Comparison of ENCODE assay signal across 8 cellular contexts in genomic region chr5:138438724-138439536, GRCh38. TPM values are rescaled to one million over a fixed set of nuclear protein-coding genes. Genes with fewer than 3 reads are reported as not detected.
DNase-seq lines count a peak whose midpoint lies in the region; ATAC-seq and TF ChIP-seq lines count a peak whose summit lies in the region.

Gene REEP2, plus strand, starts transcription at chr5:138439057. Its CDS starts 152 bp downstream, at chr5:138439209.

- no peak within 1 kb of the TSS for H3K27ac Mint-ChIP-seq in activated B cell treated with CpG ODN at 0.5 μM for 24 hours

- H3K27me3 Mint-ChIP-seq in activated B cell treated with CpG ODN at 0.5 μM for 24 hours: no peaks in the 10 kb centered on the region

- peak within 1 kb of the TSS; percentile 60 for H3K4me3 ChIP-seq in kidney epithelial cell (ENCODE audit: low read depth, low read length)

- CTCF ChIA-PET in activated B cell treated with CpG ODN at 0.5 μM for 24 hours (lab: Charles Lee): interaction anchor here (0.6 to 1.7 kb wide), 2 partner anchors 65 to 377 kb away, joined by 3 to 8 read pairs; no protein-coding TSS in a partner anchor

- DNase-seq in DMS114 treated with DMSO at 0.1 percent for 48 hours (lab: John Stamatoyannopoulos, UW; ENCODE audit: unreplicated experiment): peak; percentile 41
- DNase-seq in MV-4-11 (lab: John Stamatoyannopoulos, UW): peak; percentile 17
- DNase-seq in activated B cell treated with CpG ODN at 0.5 μM for 24 hours: peak; percentile 55
- peak; percentile 51 for DNase-seq in cerebellar cortex (ENCODE audit: low spot score)
- DNase-seq in kidney epithelial cell (ENCODE audit: low read depth): no peak
- DNase-seq in stimulated activated CD4-positive, alpha-beta T cell treated with anti-CD3 and anti-CD28 coated beads, Interleukin-2, amount 100 ng/mL, for 4 hours (ENCODE audit: low read depth): peak; percentile 54

- TF ChIP-seq CTCF in activated B cell treated with CpG ODN at 0.5 μM for 24 hours (IDR thresholded peaks at IDR 0.05) (no peak), kidney epithelial cell (IDR thresholded peaks at IDR 0.05; ENCODE audit: insufficient read depth, low read length, poor library complexity, severe bottlenecking) (no peak)

- peaks cover 31% of the 10 kb centered on the region for H3K36me3 Mint-ChIP-seq in activated B cell treated with CpG ODN at 0.5 μM for 24 hours (ENCODE audit: low read depth)

- H3K27me3 ChIP-seq in kidney epithelial cell (ENCODE audit: control insufficient read depth, insufficient read depth, low read length): no peaks in the 10 kb centered on the region

- ATAC-seq in GM21723 (IDR thresholded peaks at IDR 0.05; ENCODE audit: unreplicated experiment): peak; percentile 86
- peak; percentile 84 for ATAC-seq in activated B cell treated with CpG ODN at 0.5 μM for 24 hours (ENCODE audit: low read depth)
- no peak for ATAC-seq in GM19035 (IDR thresholded peaks at IDR 0.05; ENCODE audit: unreplicated experiment)

- intact Hi-C loops in activated B cell treated with CpG ODN at 0.5 μM for 24 hours (cut with micrococcal nuclease): no loop called here

- no peaks in the 10 kb centered on the region for H3K9me3 Mint-ChIP-seq in activated B cell treated with CpG ODN at 0.5 μM for 24 hours

- H3K36me3 ChIP-seq in kidney epithelial cell (ENCODE audit: control insufficient read depth, insufficient read depth, low read length): peaks cover 1% of the 10 kb centered on the region

- peaks cover 12% of the 10 kb centered on the region for H3K4me1 Mint-ChIP-seq in activated B cell treated with CpG ODN at 0.5 μM for 24 hours

- POLR2A ChIA-PET in activated B cell treated with CpG ODN at 0.5 μM for 24 hours (lab: Charles Lee): interaction anchor here (1.5 kb wide), 1 partner anchor 104 kb away, joined by 4 read pairs; the partner anchor contains the start of gene ETF1

- peak within 1 kb of the TSS; percentile 82 for H3K4me3 Mint-ChIP-seq in activated B cell treated with CpG ODN at 0.5 μM for 24 hours

RNA-seq across cellular contexts. Expression of gene REEP2, which starts in this region (rescaled TPM):
- total RNA-seq in activated B cell treated with CpG ODN at 0.5 μM for 24 hours: 0.42 TPM in 1 of 2 replicates, not detected in the other
- 34.7 and 40.2 TPM in 2 replicates for total RNA-seq in kidney epithelial cell

Comparison
In these comparisons a context has a peak if more than half of its experiments do, and no peak if none do; other contexts are left out.
1. RNA of gene REEP2 (total RNA-seq): 34.7 to 40.2 TPM in kidney epithelial cell; 0.42 TPM in activated B cell treated with CpG ODN at 0.5 μM for 24 hours; every median in the first group is over 10 times any median in the second.
2. Peak in DNase-seq and ATAC-seq in activated B cell treated with CpG ODN at 0.5 μM for 24 hours; RNA of the gene not detected or under 1 TPM.